In the genomic region with DNA sequence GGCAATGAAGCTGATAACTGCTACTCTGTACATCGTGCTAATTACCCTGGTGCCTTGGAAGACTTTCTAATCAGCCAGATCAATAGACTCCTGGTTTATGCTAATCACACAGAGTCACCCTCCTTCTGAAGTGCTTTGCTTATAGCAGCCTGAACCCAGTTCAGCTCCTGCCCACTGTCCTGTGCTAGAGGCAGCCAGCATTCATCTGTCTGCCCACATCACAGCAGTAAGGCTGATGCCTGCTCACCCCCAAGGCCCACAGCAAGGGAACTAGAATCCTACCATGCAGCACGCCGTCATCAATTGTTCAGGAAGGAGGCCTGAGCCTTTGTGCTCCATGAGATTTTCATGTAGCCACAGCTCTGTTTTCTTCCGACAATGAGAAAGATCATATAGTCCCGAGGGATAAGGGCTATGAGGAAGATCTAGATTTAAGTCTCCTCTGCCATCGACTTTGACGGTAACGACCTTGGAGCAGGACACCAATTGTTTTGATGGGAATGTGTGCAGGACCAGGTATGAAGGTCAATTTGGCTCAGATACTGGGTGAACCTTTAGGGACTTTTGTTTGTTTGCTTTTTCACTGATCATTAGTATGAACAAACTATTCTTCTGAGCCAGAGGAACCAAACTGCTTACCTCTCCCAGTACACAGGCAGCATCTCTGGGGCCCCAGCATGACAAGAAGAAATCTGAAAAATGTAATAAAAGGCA, we compare ENCODE assay signal across 15 cellular contexts.
"Had no signal": no experiment of that assay in that cellular context is flagged by ENCODE, and none has a peak within 500 bp of the region (broad histone marks: within the 10 kb centered on the region; RNA-seq: fewer than 3 reads in every experiment).

No MANE protein-coding gene starts in this region.

- H3K4me3 ChIP-seq: esophagus muscularis mucosa, gastroesophageal sphincter, heart right ventricle, tibial artery had no signal

- H3K27ac ChIP-seq: esophagus muscularis mucosa, gastroesophageal sphincter, heart right ventricle, tibial artery had no signal

- H3K9me3 ChIP-seq: gastroesophageal sphincter, heart right ventricle, tibial artery had no signal

- H3K27ac Mint-ChIP-seq: activated naive CD8-positive, alpha-beta T cell; dendritic cell treated with granulocyte-macrophage colony-stimulating factor and Interleukin-4, amounts not matched to agents 40 ng/mL and 50 ng/mL, for 4 days; memory B cell; naive thymus-derived CD4-positive, alpha-beta T cell had no signal

- H3K4me1 ChIP-seq: esophagus muscularis mucosa, gastroesophageal sphincter, heart right ventricle, tibial artery had no signal

- H3K36me3 ChIP-seq: esophagus muscularis mucosa, gastroesophageal sphincter, heart right ventricle, tibial artery had no signal

- H3K4me3 Mint-ChIP-seq: activated naive CD8-positive, alpha-beta T cell; dendritic cell treated with granulocyte-macrophage colony-stimulating factor and Interleukin-4, amounts not matched to agents 40 ng/mL and 50 ng/mL, for 4 days; memory B cell; naive thymus-derived CD4-positive, alpha-beta T cell had no signal

- H3K4me1 Mint-ChIP-seq: memory B cell had no signal

- DNase-seq: activated CD4-positive, alpha-beta T cell treated with anti-CD3 and anti-CD28 coated beads for 1 hour; activated CD4-positive, alpha-beta T cell treated with anti-CD3 and anti-CD28 coated beads, Interleukin-2, amount 50 U/mL, for 4 hours; effector CD8-positive, alpha-beta T cell; heart right ventricle; left ventricle myocardium superior; naive thymus-derived CD4-positive, alpha-beta T cell; stimulated activated CD4-positive, alpha-beta T cell treated with anti-CD3 and anti-CD28 coated beads, Interleukin-2, amount 100 ng/mL, for 24 hours; stimulated activated naive CD4-positive, alpha-beta T cell treated with Interleukin-2 at 50 U/mL for 16 hours; T-helper 1 cell; tibial artery had no signal

- H3K9me3 Mint-ChIP-seq: dendritic cell treated with granulocyte-macrophage colony-stimulating factor and Interleukin-4, amounts not matched to agents 40 ng/mL and 50 ng/mL, for 4 days; memory B cell had no signal

- H3K36me3 Mint-ChIP-seq: memory B cell had no signal
